In the genomic region with DNA sequence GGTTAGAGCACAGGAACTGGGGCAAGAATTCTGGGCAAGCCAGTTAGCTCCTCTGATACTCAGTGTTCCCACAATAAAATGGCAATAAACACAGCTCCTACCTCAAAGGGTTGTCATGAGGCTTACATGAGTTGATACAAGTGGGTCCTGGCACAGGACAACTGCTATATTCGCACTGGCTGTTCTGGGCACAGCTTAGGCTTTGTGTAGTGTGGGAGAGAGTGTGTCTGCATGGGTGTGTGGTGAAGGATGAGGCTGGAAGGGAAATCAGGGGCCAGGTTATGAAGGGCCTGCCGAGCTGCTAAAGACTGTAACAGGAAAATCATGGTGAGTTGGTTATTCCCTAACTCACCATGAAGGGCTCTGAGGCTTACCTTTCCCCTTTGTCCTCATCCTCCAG, we compare ENCODE assay signal across 17 cellular contexts. TPM values are rescaled to one million over a fixed set of nuclear protein-coding genes. Genes with fewer than 3 reads are reported as not detected.
A peak's percentile ranks its signal among the peaks of the same experiment; 100 is the strongest.
DNase-seq lines count a peak whose midpoint lies in the region; ATAC-seq lines count a peak whose summit lies in the region.
"Had no signal": no experiment of that assay in that cellular context is flagged by ENCODE, and none has a peak within 500 bp of the region (broad histone marks: within the 10 kb centered on the region; RNA-seq: fewer than 3 reads in every experiment).

No MANE protein-coding gene starts in this region.

- no peak for ATAC-seq in activated T-cell treated with anti-CD3 and anti-CD28 coated beads, Interleukin-2, amount 50 U/mL, for 72 hours (replicated peaks in 1 of 2)
- ATAC-seq in T-helper 17 cell (peak; percentile 8), HG02840 (IDR thresholded peaks at IDR 0.05; ENCODE audit: low FRiP score, unreplicated experiment) (no peak), HG03095 (IDR thresholded peaks at IDR 0.05; ENCODE audit: unreplicated experiment) (no peak)
- ATAC-seq: K562 had no signal

- DNase-seq in activated T-cell treated with anti-CD3 and anti-CD28 coated beads, Interleukin-2, amount 50 U/mL, for 1 hour, result peak; percentile 17
- no peak for DNase-seq in activated T-cell treated with anti-CD3 and anti-CD28 coated beads, Interleukin-2, amount 50 U/mL, for 72 hours
- DNase-seq in Ammon's horn (ENCODE audit: low spot score) (peak; percentile 28), T-helper 17 cell (no peak), islet precursor cell (peak; percentile 51), NCI-H2081 (lab: John Stamatoyannopoulos, UW) (no peak)
- DNase-seq: DMS79 treated with DMSO at 0.1 percent for 48 hours, NCI-H226, NCI-H524 treated with DMSO at 0.1 percent for 48 hours, SIG-M5 had no signal

- no peak overlapping the region for H3K4me3 Mint-ChIP-seq in activated T-cell treated with anti-CD3 and anti-CD28 coated beads, Interleukin-2, amount 50 U/mL, for 72 hours
- no peak overlapping the region for H3K4me3 Mint-ChIP-seq in T-helper 17 cell

- no peaks in the 10 kb centered on the region for H3K9me3 ChIP-seq in T-helper 17 cell (ENCODE audit: control insufficient read depth, low read length, poor library complexity, severe bottlenecking)
- H3K9me3 ChIP-seq: BLaER1 treated with 17β-estradiol and CSF1 and Interleukin-3, amounts not matched to agents 10 nM and 100 nM; HAP-1 had no signal

- no peak overlapping the region for H3K27ac Mint-ChIP-seq in activated T-cell treated with anti-CD3 and anti-CD28 coated beads, Interleukin-2, amount 50 U/mL, for 72 hours
- H3K27ac Mint-ChIP-seq in T-helper 17 cell, result no peak overlapping the region

- no peaks in the 10 kb centered on the region for H3K9me3 Mint-ChIP-seq in activated T-cell treated with anti-CD3 and anti-CD28 coated beads, Interleukin-2, amount 50 U/mL, for 72 hours

- peaks cover 4 to 13% of the 10 kb centered on the region in 2 donors for H3K36me3 Mint-ChIP-seq in activated T-cell treated with anti-CD3 and anti-CD28 coated beads, Interleukin-2, amount 50 U/mL, for 72 hours (ENCODE audit: insufficient read depth in 2 of 2)
- peaks cover 6% of the 10 kb centered on the region for H3K36me3 Mint-ChIP-seq in T-helper 17 cell (ENCODE audit: low read depth)

- H3K27me3 Mint-ChIP-seq in activated T-cell treated with anti-CD3 and anti-CD28 coated beads, Interleukin-2, amount 50 U/mL, for 72 hours (ENCODE audit: low read depth), result no peaks in the 10 kb centered on the region
- no peaks in the 10 kb centered on the region for H3K27me3 Mint-ChIP-seq in T-helper 17 cell

- peaks cover 29% of the 10 kb centered on the region for H3K4me1 Mint-ChIP-seq in activated T-cell treated with anti-CD3 and anti-CD28 coated beads, Interleukin-2, amount 50 U/mL, for 72 hours (ENCODE audit: low read depth)
- H3K4me1 Mint-ChIP-seq in T-helper 17 cell, result peaks cover 28% of the 10 kb centered on the region

RNA-seq across cellular contexts. Expression of gene ETV3, which starts 18.7 kb away (rescaled TPM):
- 10 to 100 TPM; 33.5 to 48.7 TPM for total RNA-seq in activated T-cell treated with anti-CD3 and anti-CD28 coated beads, Interleukin-2, amount 50 U/mL, for 72 hours
- total RNA-seq in T-helper 17 cell, result 10 to 100 TPM; 74.0 to 78.2 TPM

RNA-seq across cellular contexts. Expression of gene ETV3L, which starts 19.8 kb away (rescaled TPM):
- not detected for total RNA-seq in activated T-cell treated with anti-CD3 and anti-CD28 coated beads, Interleukin-2, amount 50 U/mL, for 72 hours
- under 1 TPM in 1 of 2 donors, not detected in 1; 0.15 TPM for total RNA-seq in T-helper 17 cell
- total RNA-seq: A172, G401, K562 had no signal

Comparison
In these comparisons a context has a peak if more than half of its experiments do, and no peak if none do; other contexts are left out.
1. DNase-seq: peak in activated T-cell treated with anti-CD3 and anti-CD28 coated beads, Interleukin-2, amount 50 U/mL, for 1 hour (single experiment), Ammon's horn (single experiment) and islet precursor cell (single experiment); none in activated T-cell treated with anti-CD3 and anti-CD28 coated beads, Interleukin-2, amount 50 U/mL, for 72 hours (0 of 2), T-helper 17 cell (0 of 3) and NCI-H2081 (0 of 2).